8 cellular contexts compared by ENCODE assay signal in the genomic region with DNA sequence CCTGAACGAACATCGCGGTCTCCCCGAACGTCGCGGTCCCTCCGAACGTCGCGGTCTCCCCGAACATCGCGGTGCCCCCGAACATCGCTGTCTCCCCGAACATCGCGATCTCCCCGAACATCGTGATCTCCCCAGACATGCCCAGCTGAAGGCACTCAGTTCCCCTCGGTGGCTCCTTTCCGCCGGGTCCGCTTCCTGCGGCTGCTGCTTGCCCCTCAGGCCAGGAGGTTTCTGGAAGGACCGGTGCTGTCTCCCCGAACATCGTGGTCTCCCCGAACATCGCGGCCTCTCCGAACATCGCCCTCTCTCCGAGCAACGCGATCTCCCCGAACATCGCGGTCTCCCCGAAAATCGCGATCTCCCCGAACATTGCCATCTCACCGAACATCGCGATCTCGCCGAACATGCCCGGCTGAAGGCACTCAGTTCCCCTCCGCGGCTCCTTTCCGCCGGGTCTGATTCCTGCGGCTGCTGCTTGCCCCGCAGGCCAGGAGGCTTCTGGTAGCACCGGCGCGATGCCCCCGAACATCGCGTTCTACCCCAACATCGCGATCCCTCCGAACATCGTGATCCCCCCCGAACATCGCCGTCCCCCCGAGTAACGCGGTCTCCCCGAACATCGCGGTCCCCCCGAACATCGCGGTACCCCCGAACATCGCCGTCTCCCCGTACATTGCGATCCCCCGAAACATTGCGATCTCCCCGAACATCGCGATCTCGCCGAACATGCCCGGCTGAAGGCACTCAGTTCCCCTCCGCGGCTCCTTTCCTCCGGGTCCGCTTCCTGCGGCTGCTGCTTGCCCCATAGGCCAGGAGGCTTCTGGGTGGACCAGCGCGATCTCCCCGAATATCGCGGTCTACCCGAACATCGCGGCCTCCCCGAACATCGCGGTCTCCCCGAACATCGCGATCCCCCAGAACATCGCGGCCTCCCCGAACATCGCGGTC. TPM values are rescaled to one million over a fixed set of nuclear protein-coding genes. Genes with fewer than 3 reads are reported as not detected.
A peak's percentile ranks its signal among the peaks of the same experiment; 100 is the strongest.
DNase-seq lines count a peak whose midpoint lies in the region; FAIRE-seq and TF ChIP-seq lines count a peak whose summit lies in the region.

No MANE protein-coding gene starts in this region.

- peaks cover 5 to 28% (median 22%) of the 10 kb centered on the region in 7 donors for H3K9me3 Mint-ChIP-seq in CD14-positive monocyte

- H3K27me3 ChIP-seq in kidney epithelial cell (ENCODE audit: control insufficient read depth, insufficient read depth, low read length) (peaks cover 47% of the 10 kb centered on the region), suprapubic skin (peaks cover 86% of the 10 kb centered on the region)

- H3K4me3 ChIP-seq in LNCaP clone FGC (ENCODE audit: low read depth, low read length) (peak overlapping the region; percentile 53), astrocyte of the spinal cord (ENCODE audit: low read depth, low read length) (peak overlapping the region; percentile 48), kidney epithelial cell (ENCODE audit: low read depth, low read length) (peak overlapping the region; percentile 22), suprapubic skin (peak overlapping the region; percentile 54)

- intact Hi-C loops in CD14-positive monocyte (cut with micrococcal nuclease): no loop called here

- peaks cover 61 to 95% (median 82%) of the 10 kb centered on the region in 3 donors for H3K27me3 Mint-ChIP-seq in CD14-positive monocyte (ENCODE audit: low read depth in 3 of 3)

- no peak for TF ChIP-seq POLR2A in suprapubic skin (IDR thresholded peaks at IDR 0.05)

- H3K4me1 ChIP-seq in suprapubic skin: peaks cover 24% of the 10 kb centered on the region

- peak overlapping the region; percentile 87 to 96 for H3K4me3 Mint-ChIP-seq in CD14-positive monocyte

- TF ChIP-seq CTCF in CD14-positive monocyte (IDR thresholded peaks at IDR 0.05): no peak
- TF ChIP-seq CTCF in LNCaP clone FGC (IDR thresholded peaks at IDR 0.05; ENCODE audit: control insufficient read depth, extremely low read depth, insufficient read depth): no peak
- TF ChIP-seq CTCF in astrocyte of the spinal cord (IDR thresholded peaks at IDR 0.05; ENCODE audit: low read depth, low read length): no peak
- no peak for TF ChIP-seq CTCF in kidney epithelial cell (IDR thresholded peaks at IDR 0.05; ENCODE audit: insufficient read depth, low read length, poor library complexity, severe bottlenecking)
- TF ChIP-seq CTCF in suprapubic skin (IDR thresholded peaks at IDR 0.05): no peak

- H3K27ac ChIP-seq in suprapubic skin: no peak overlapping the region

- peak overlapping the region; percentile 43 to 93 (median 84) for H3K27ac Mint-ChIP-seq in CD14-positive monocyte

- H3K4me1 Mint-ChIP-seq in CD14-positive monocyte: peaks cover 24% of the 10 kb centered on the region

- FAIRE-seq in GM19239 (lab: Jason Lieb, UNC): no peak

- DNase-seq in CD14-positive monocyte (ENCODE audit: low spot score) (no peak), LNCaP clone FGC (ENCODE audit: low read depth) (no peak), astrocyte of the spinal cord (ENCODE audit: low read depth, low spot score) (peak; percentile 42), kidney epithelial cell (ENCODE audit: low read depth) (no peak), suprapubic skin (ENCODE audit: low spot score in 2 of 2) (peak in 1 of 2 donors; percentile 77), dedifferentiated amniotic fluid mesenchymal stem cell (ENCODE audit: extremely low spot score) (no peak), GM19239 (ENCODE audit: insufficient read length, low spot score) (no peak), DMS114 treated with DMSO at 0.1 percent for 48 hours (lab: John Stamatoyannopoulos, UW; ENCODE audit: unreplicated experiment) (no peak)

- TF ChIP-seq EP300 in suprapubic skin (IDR thresholded peaks at IDR 0.05): no peak

- H3K36me3 ChIP-seq in kidney epithelial cell (ENCODE audit: control insufficient read depth, insufficient read depth, low read length) (no peaks in the 10 kb centered on the region), suprapubic skin (no peaks in the 10 kb centered on the region)

- in situ Hi-C loops in astrocyte of the spinal cord (cut with HindIII; ENCODE audit: low sequenced_read_pairs): no loop called here

- H3K36me3 Mint-ChIP-seq in CD14-positive monocyte: peaks cover 12 to 14% of the 10 kb centered on the region in 2 donors

- no peaks in the 10 kb centered on the region for H3K9me3 ChIP-seq in suprapubic skin

- 1% methylated on average over 45 of the region's 115 CpGs for WGBS in suprapubic skin

RNA-seq across cellular contexts. Expression of a gene that starts 0.8 kb away (rescaled TPM):
- under 1 TPM; 0.06 to 0.09 TPM for polyA plus RNA-seq in CD14-positive monocyte
- total RNA-seq in kidney epithelial cell (6.0 and 7.5 TPM in 2 replicates), suprapubic skin (under 1 TPM in 2 of 4 donors, not detected in 2; 0.34 to 0.47 TPM)

RNA-seq across cellular contexts. Expression of a gene that starts 22.7 kb away (rescaled TPM):
- polyA plus RNA-seq in CD14-positive monocyte: under 1 TPM in 1 of 2 donors, not detected in 1; 0.31 TPM
- 3.5 and 6.1 TPM in 2 replicates for total RNA-seq in kidney epithelial cell
- under 1 TPM in 2 of 4 donors, not detected in 2; 0.76 to 0.95 TPM for total RNA-seq in suprapubic skin

RNA-seq across cellular contexts. Expression of a gene that starts 41.6 kb away (rescaled TPM):
- polyA plus RNA-seq in CD14-positive monocyte: not detected
- total RNA-seq in kidney epithelial cell (not detected in 2 replicates), suprapubic skin (1 to 10 TPM; 1.9 to 5.8 (median 4.5) TPM)
